In the genomic region with DNA sequence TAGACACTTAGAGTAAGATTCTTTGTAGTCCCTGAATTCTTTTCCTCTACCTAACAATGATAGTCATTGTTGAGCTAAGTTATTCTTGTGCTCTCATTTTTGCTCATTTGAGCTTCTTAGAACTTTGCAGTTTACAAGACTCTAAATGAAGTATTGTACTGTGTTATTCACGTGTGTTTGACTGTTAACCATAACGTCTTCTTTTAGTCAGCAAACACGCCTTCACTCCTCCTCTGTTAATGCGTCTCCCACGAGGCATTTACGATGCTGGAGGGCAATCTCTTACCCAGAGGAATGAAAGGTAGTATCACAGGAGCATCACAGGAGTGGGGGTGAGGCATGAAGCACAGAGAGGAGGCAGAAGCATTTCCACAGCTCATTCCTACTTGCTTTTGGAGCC, we compare ENCODE assay signal across 19 cellular contexts. TPM values are rescaled to one million over a fixed set of nuclear protein-coding genes. Genes with fewer than 3 reads are reported as not detected.
DNase-seq lines count a peak whose midpoint lies in the region; ATAC-seq, FAIRE-seq and TF ChIP-seq lines count a peak whose summit lies in the region.
"Had no signal": no experiment of that assay in that cellular context is flagged by ENCODE, and none has a peak within 500 bp of the region (broad histone marks: within the 10 kb centered on the region; RNA-seq: fewer than 3 reads in every experiment).

No MANE protein-coding gene starts in this region.

- H3K9ac ChIP-seq in keratinocyte (ENCODE audit: control insufficient read depth, extremely low read depth, insufficient read depth, low read length) = no peak overlapping the region

- H3K27ac ChIP-seq in keratinocyte (ENCODE audit: control insufficient read depth, insufficient read depth, low read length) = no peak overlapping the region
- H3K27ac ChIP-seq: Peyer's patch had no signal

- peak overlapping the region; percentile 26 for H3K27ac Mint-ChIP-seq in activated T-cell treated with anti-CD3 and anti-CD28 coated beads, Interleukin-2, amount 50 U/mL, for 72 hours
- no peak overlapping the region for H3K27ac Mint-ChIP-seq in activated T-helper 17 cell treated with anti-CD3 and anti-CD28 coated beads, Interleukin-2, amount 50 U/mL, for 72 hours
- H3K27ac Mint-ChIP-seq: GM23338 had no signal

- H3K36me3 Mint-ChIP-seq in activated T-cell treated with anti-CD3 and anti-CD28 coated beads, Interleukin-2, amount 50 U/mL, for 72 hours (ENCODE audit: insufficient read depth in 2 of 2) = peaks cover 0 to 1% of the 10 kb centered on the region in 2 donors
- H3K36me3 Mint-ChIP-seq in activated T-helper 17 cell treated with anti-CD3 and anti-CD28 coated beads, Interleukin-2, amount 50 U/mL, for 72 hours (ENCODE audit: low read depth) = no peaks in the 10 kb centered on the region
- H3K36me3 Mint-ChIP-seq: CD4-positive, alpha-beta memory T cell had no signal

- no peaks in the 10 kb centered on the region for H4K20me1 ChIP-seq in keratinocyte (ENCODE audit: control insufficient read depth, extremely low read depth, insufficient read depth, low read length)

- peaks cover 4% of the 10 kb centered on the region for H3K79me2 ChIP-seq in keratinocyte (ENCODE audit: control insufficient read depth, insufficient read depth, low read length)

- H3K27me3 ChIP-seq in keratinocyte (ENCODE audit: control insufficient read depth, extremely low read depth, insufficient read depth, low read length) = no peaks in the 10 kb centered on the region
- H3K27me3 ChIP-seq: Peyer's patch had no signal

- ATAC-seq in activated T-cell treated with anti-CD3 and anti-CD28 coated beads, Interleukin-2, amount 50 U/mL, for 72 hours (replicated peaks in 1 of 2) = peak; percentile 7 to 88
- ATAC-seq in activated T-helper 17 cell treated with anti-CD3 and anti-CD28 coated beads, Interleukin-2, amount 50 U/mL, for 72 hours (replicated peaks) = peak; percentile 46
- ATAC-seq in GM18867 (IDR thresholded peaks at IDR 0.05; ENCODE audit: unreplicated experiment) (no peak), HG03457 (IDR thresholded peaks at IDR 0.05; ENCODE audit: unreplicated experiment) (no peak)
- ATAC-seq: GM23338 had no signal

- DNase-seq in activated T-cell treated with anti-CD3 and anti-CD28 coated beads, Interleukin-2, amount 50 U/mL, for 72 hours = no peak
- DNase-seq in activated T-cell treated with anti-CD3 and anti-CD28 coated beads for 4 hours = no peak
- no peak for DNase-seq in keratinocyte (ENCODE audit: low read depth, low spot score)
- no peak for DNase-seq in ecto neural progenitor cell (ENCODE audit: low spot score)
- no peak for DNase-seq in NCI-H1092 (lab: John Stamatoyannopoulos, UW)
- DNase-seq: CD4-positive, alpha-beta memory T cell; KG1; NCI-H1048; NCI-H2081 treated with DMSO at 0.1 percent for 48 hours; NCI-H510A treated with DMSO at 0.1 percent for 48 hours; Peyer's patch; Right ventricle myocardium superior had no signal

- peaks cover 15 to 18% of the 10 kb centered on the region in 2 experiments for H3K36me3 ChIP-seq in keratinocyte (ENCODE audit: control insufficient read depth in 2 of 2, extremely low read depth in 1 of 2, insufficient read depth in 2 of 2, low read length in 2 of 2)
- H3K36me3 ChIP-seq: Peyer's patch had no signal

- dilution Hi-C loops in keratinocyte (cut with MboI; ENCODE audit: extremely low pct_ligation_motif_present, low sequenced_read_pairs) = no loop called here

- H3K27me3 Mint-ChIP-seq in activated T-cell treated with anti-CD3 and anti-CD28 coated beads, Interleukin-2, amount 50 U/mL, for 72 hours (ENCODE audit: low read depth) = peaks cover 16% of the 10 kb centered on the region
- H3K27me3 Mint-ChIP-seq in activated T-helper 17 cell treated with anti-CD3 and anti-CD28 coated beads, Interleukin-2, amount 50 U/mL, for 72 hours = peaks cover 4% of the 10 kb centered on the region

- no peaks in the 10 kb centered on the region for H3K9me1 ChIP-seq in keratinocyte (ENCODE audit: control insufficient read depth, extremely low read depth, insufficient read depth, low read length)

- FAIRE-seq in keratinocyte (lab: Jason Lieb, UNC) = peak; percentile 51

- H3K9me3 ChIP-seq in keratinocyte (ENCODE audit: control insufficient read depth, low read depth, low read length) = no peaks in the 10 kb centered on the region
- H3K9me3 ChIP-seq: Peyer's patch had no signal

- H3K4me2 ChIP-seq in keratinocyte (ENCODE audit: control insufficient read depth, extremely low read depth, insufficient read depth, low read depth, low read length) = no peak overlapping the region
- H3K4me2 ChIP-seq: GM23338 had no signal

- no peak for TF ChIP-seq CTCF in keratinocyte (optimal IDR thresholded peaks at IDR 0.05 in 1 of 3, IDR thresholded peaks at IDR 0.05 in 1 of 3, conservative IDR thresholded peaks at IDR 0.05 in 1 of 3; ENCODE audit: extremely low read depth in 1 of 3, insufficient read depth in 2 of 3, low read length in 3 of 3)

- no peak overlapping the region for H2AFZ ChIP-seq in keratinocyte (ENCODE audit: control insufficient read depth, low read length)
- H2AFZ ChIP-seq: GM23338 had no signal

- peak overlapping the region in 1 of 2 donors; percentile 30 for H3K4me3 Mint-ChIP-seq in activated T-cell treated with anti-CD3 and anti-CD28 coated beads, Interleukin-2, amount 50 U/mL, for 72 hours
- H3K4me3 Mint-ChIP-seq in activated T-helper 17 cell treated with anti-CD3 and anti-CD28 coated beads, Interleukin-2, amount 50 U/mL, for 72 hours = no peak overlapping the region
- H3K4me3 Mint-ChIP-seq: CD4-positive, alpha-beta memory T cell; GM23338 had no signal

- H3K9me3 Mint-ChIP-seq in activated T-cell treated with anti-CD3 and anti-CD28 coated beads, Interleukin-2, amount 50 U/mL, for 72 hours = no peaks in the 10 kb centered on the region
- no peaks in the 10 kb centered on the region for H3K9me3 Mint-ChIP-seq in activated T-helper 17 cell treated with anti-CD3 and anti-CD28 coated beads, Interleukin-2, amount 50 U/mL, for 72 hours
- H3K9me3 Mint-ChIP-seq: CD4-positive, alpha-beta memory T cell; GM23338 had no signal

- H3K4me1 ChIP-seq in keratinocyte (ENCODE audit: control insufficient read depth, extremely low read depth, insufficient read depth, low read length) = no peaks in the 10 kb centered on the region
- H3K4me1 ChIP-seq: Peyer's patch had no signal

- no peak overlapping the region for H3K4me3 ChIP-seq in keratinocyte (ENCODE audit: control insufficient read depth in 2 of 3, extremely low read depth in 1 of 3, insufficient read depth in 2 of 3, low read depth in 1 of 3, low read length in 3 of 3)
- H3K4me3 ChIP-seq: GM23338, Peyer's patch had no signal

- no peaks in the 10 kb centered on the region for H3K4me1 Mint-ChIP-seq in activated T-cell treated with anti-CD3 and anti-CD28 coated beads, Interleukin-2, amount 50 U/mL, for 72 hours (ENCODE audit: low read depth)
- no peaks in the 10 kb centered on the region for H3K4me1 Mint-ChIP-seq in activated T-helper 17 cell treated with anti-CD3 and anti-CD28 coated beads, Interleukin-2, amount 50 U/mL, for 72 hours
- H3K4me1 Mint-ChIP-seq: CD4-positive, alpha-beta memory T cell had no signal

RNA-seq across cellular contexts. Expression of gene P2RY14, which starts 14.8 kb away (rescaled TPM):
- under 1 TPM; 0.34 to 0.51 TPM for total RNA-seq in activated T-cell treated with anti-CD3 and anti-CD28 coated beads, Interleukin-2, amount 50 U/mL, for 72 hours
- total RNA-seq in activated T-helper 17 cell treated with anti-CD3 and anti-CD28 coated beads, Interleukin-2, amount 50 U/mL, for 72 hours = 1 to 10 TPM in 1 of 2 donors, under 1 TPM in 1; 0.90 to 1.3 TPM
- polyA plus RNA-seq in keratinocyte = not detected in 3 replicates
- polyA plus RNA-seq in keratinocyte (2011; ENCODE audit: low read depth) = not detected
- polyA plus RNA-seq in keratinocyte (2011; cell fraction: cytosol; rRNA removed) = not detected in 2 replicates
- not detected in 2 replicates for polyA plus RNA-seq in keratinocyte (2011; cell fraction: nucleus; rRNA removed)
- 0.13 TPM in 1 of 2 replicates, not detected in the other for polyA plus RNA-seq in keratinocyte (2012; ENCODE audit: low replicate concordance)
- polyA minus RNA-seq in keratinocyte = not detected in 3 replicates
- polyA minus RNA-seq in keratinocyte (2011; cell fraction: cytosol; rRNA and poly(A)+ RNA removed) = not detected
- not detected in 2 replicates for polyA minus RNA-seq in keratinocyte (2011; cell fraction: nucleus; rRNA and poly(A)+ RNA removed)
- total RNA-seq: GM23338, M059J had no signal
- polyA plus RNA-seq: BJ had no signal

RNA-seq across cellular contexts. Expression of gene GPR87, which starts 23.5 kb away (rescaled TPM):
- 1 to 10 TPM in 1 of 2 donors, under 1 TPM in 1; 0.70 to 2.2 TPM for total RNA-seq in activated T-cell treated with anti-CD3 and anti-CD28 coated beads, Interleukin-2, amount 50 U/mL, for 72 hours
- total RNA-seq in activated T-helper 17 cell treated with anti-CD3 and anti-CD28 coated beads, Interleukin-2, amount 50 U/mL, for 72 hours = 1 to 10 TPM; 3.2 to 5.0 TPM
- 90.0 to 109 TPM (median 106 TPM) in 3 replicates for polyA plus RNA-seq in keratinocyte
- polyA plus RNA-seq in keratinocyte (2011; ENCODE audit: low read depth) = 28.6 TPM
- 73.2 and 137 TPM in 2 replicates for polyA plus RNA-seq in keratinocyte (2011; cell fraction: cytosol; rRNA removed)
- 90.2 and 112 TPM in 2 replicates for polyA plus RNA-seq in keratinocyte (2011; cell fraction: nucleus; rRNA removed)
- polyA plus RNA-seq in keratinocyte (2012; ENCODE audit: low replicate concordance) = 61.5 and 81.1 TPM in 2 replicates
- 21.8 to 63.5 TPM (median 53.6 TPM) in 3 replicates for polyA minus RNA-seq in keratinocyte
- 28.8 TPM for polyA minus RNA-seq in keratinocyte (2011; cell fraction: cytosol; rRNA and poly(A)+ RNA removed)
- 18.7 and 35.1 TPM in 2 replicates for polyA minus RNA-seq in keratinocyte (2011; cell fraction: nucleus; rRNA and poly(A)+ RNA removed)
- total RNA-seq: A172; CD4-positive, alpha-beta memory T cell; GM23338; Peyer's patch; Right ventricle myocardium superior had no signal
- polyA plus RNA-seq: BJ; CD4-positive, alpha-beta memory T cell had no signal

RNA-seq across cellular contexts. Expression of gene P2RY13, which starts 36.2 kb away (rescaled TPM):
- not detected for total RNA-seq in activated T-cell treated with anti-CD3 and anti-CD28 coated beads, Interleukin-2, amount 50 U/mL, for 72 hours
- not detected for total RNA-seq in activated T-helper 17 cell treated with anti-CD3 and anti-CD28 coated beads, Interleukin-2, amount 50 U/mL, for 72 hours
- not detected in 3 replicates for polyA plus RNA-seq in keratinocyte
- not detected for polyA plus RNA-seq in keratinocyte (2011; ENCODE audit: low read depth)
- polyA plus RNA-seq in keratinocyte (2011; cell fraction: cytosol; rRNA removed) = not detected in 2 replicates
- not detected in 2 replicates for polyA plus RNA-seq in keratinocyte (2011; cell fraction: nucleus; rRNA removed)
- not detected in 2 replicates for polyA plus RNA-seq in keratinocyte (2012; ENCODE audit: low replicate concordance)
- not detected in 3 replicates for polyA minus RNA-seq in keratinocyte
- polyA minus RNA-seq in keratinocyte (2011; cell fraction: cytosol; rRNA and poly(A)+ RNA removed) = not detected
- not detected in 2 replicates for polyA minus RNA-seq in keratinocyte (2011; cell fraction: nucleus; rRNA and poly(A)+ RNA removed)
- total RNA-seq: A172; CD4-positive, alpha-beta memory T cell; GM23338; M059J had no signal
- polyA plus RNA-seq: BJ; CD4-positive, alpha-beta memory T cell had no signal

Comparison
In these comparisons a context has a peak if more than half of its experiments do, and no peak if none do; other contexts are left out.
1. ATAC-seq: peak in activated T-cell treated with anti-CD3 and anti-CD28 coated beads, Interleukin-2, amount 50 U/mL, for 72 hours (2 of 2) and activated T-helper 17 cell treated with anti-CD3 and anti-CD28 coated beads, Interleukin-2, amount 50 U/mL, for 72 hours (single experiment); none in GM18867 (single experiment) and HG03457 (single experiment).